20 cellular contexts compared by ENCODE assay signal in the genomic region with DNA sequence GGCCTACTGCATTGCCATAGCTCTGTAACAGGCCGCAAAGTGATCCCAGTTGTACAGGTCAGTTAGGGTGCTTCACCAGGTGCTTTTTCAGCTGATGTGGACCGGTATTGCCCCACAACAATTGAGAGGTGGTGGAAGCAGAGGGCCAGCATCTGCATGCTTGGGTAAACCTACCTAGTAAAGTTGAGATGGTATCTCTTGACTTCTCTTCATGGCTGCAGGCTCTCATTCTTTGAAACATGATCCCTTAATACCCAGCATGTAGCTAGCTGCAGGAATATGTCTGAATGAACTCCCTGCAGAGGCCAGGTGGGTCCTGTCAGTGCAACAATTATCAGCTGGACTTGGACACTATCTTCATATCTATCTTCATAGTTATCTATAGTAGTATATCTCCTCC.
DNase-seq lines count a peak whose midpoint lies in the region; ATAC-seq lines count a peak whose summit lies in the region.
"Had no signal": no experiment of that assay in that cellular context is flagged by ENCODE, and none has a peak within 500 bp of the region (broad histone marks: within the 10 kb centered on the region; RNA-seq: fewer than 3 reads in every experiment).

No MANE protein-coding gene starts in this region.

- DNase-seq in COLO668 (lab: John Stamatoyannopoulos, UW; ENCODE audit: unreplicated experiment), result peak; percentile 31
- peak; percentile 46 for DNase-seq in ELF-1 (ENCODE audit: low read depth, low spot score)
- peak; percentile 55 for DNase-seq in NCI-H526 treated with DMSO at 0.1 percent for 48 hours (lab: John Stamatoyannopoulos, UW)
- peak; percentile 56 for DNase-seq in left kidney (ENCODE audit: low read depth, low spot score)
- DNase-seq: activated CD4-positive, CD25-positive, alpha-beta regulatory T cell; activated CD8-positive, alpha-beta T cell treated with anti-CD3 and anti-CD28 coated beads for 36 hours; activated naive CD4-positive, alpha-beta T cell treated with anti-CD3 and anti-CD28 coated beads for 36 hours; activated T-cell treated with anti-CD3 and anti-CD28 coated beads, Interleukin-2, amount 50 U/mL, for 1 hour; endodermal cell; GOT3; left ventricle myocardium superior; NCI-H1436; NCI-H446 treated with DMSO at 0.1 percent for 48 hours; right cardiac atrium; T-helper 17 cell; testis had no signal

- ATAC-seq in HG03108 (IDR thresholded peaks at IDR 0.05; ENCODE audit: unreplicated experiment) (no peak), GM18909 (IDR thresholded peaks at IDR 0.05; ENCODE audit: poor library complexity, unreplicated experiment) (no peak), HG03095 (IDR thresholded peaks at IDR 0.05; ENCODE audit: unreplicated experiment) (no peak)
- ATAC-seq: activated CD8-positive, alpha-beta T cell treated with anti-CD3 and anti-CD28 coated beads for 36 hours; left ventricle myocardium superior; right cardiac atrium; stimulated activated effector memory CD8-positive, alpha-beta T cell treated with anti-CD3 and anti-CD28 coated beads, Interleukin-12 subunit alpha, Interleukin-12 subunit beta, amount 100 ng/mL, for 72 hours; T-helper 17 cell had no signal
